In genomic region chr9:107235765-107236442, GRCh38 we compare ENCODE assay signal across 26 cellular contexts. TPM values are rescaled to one million over a fixed set of nuclear protein-coding genes. Genes with fewer than 3 reads are reported as not detected.
A peak's percentile ranks its signal among the peaks of the same experiment; 100 is the strongest.
DNase-seq lines count a peak whose midpoint lies in the region; ATAC-seq, FAIRE-seq and TF ChIP-seq lines count a peak whose summit lies in the region.
"Had no signal": no experiment of that assay in that cellular context is flagged by ENCODE, and none has a peak within 500 bp of the region (broad histone marks: within the 10 kb centered on the region; RNA-seq: fewer than 3 reads in every experiment).

No MANE protein-coding gene starts in this region.

- no peaks in the 10 kb centered on the region for H3K36me3 ChIP-seq in liver (ENCODE audit: control insufficient read depth in 4 of 4, insufficient read depth in 3 of 4, low read depth in 1 of 4, low read length in 3 of 4)
- no peaks in the 10 kb centered on the region for H3K36me3 ChIP-seq in HepG2 (replicated peaks in 1 of 2; ENCODE audit: control insufficient read depth in 1 of 2, insufficient read depth in 2 of 2, low read length in 2 of 2)
- no peaks in the 10 kb centered on the region for H3K36me3 ChIP-seq in PC-9 (ENCODE audit: low read depth)
- H3K36me3 ChIP-seq in right lobe of liver = no peaks in the 10 kb centered on the region
- H3K36me3 ChIP-seq: BLaER1 treated with 17β-estradiol and CSF1 and Interleukin-3, amounts not matched to agents 10 nM and 100 nM had no signal

- H3K4me1 ChIP-seq in liver (ENCODE audit: control insufficient read depth in 4 of 4, insufficient read depth in 4 of 4, low read length in 3 of 4) (peaks cover 2 to 16% (median 12%) of the 10 kb centered on the region in 4 donors), HepG2 (ENCODE audit: insufficient read depth, low read length) (no peaks in the 10 kb centered on the region), PC-9 (replicated peaks; ENCODE audit: insufficient read depth) (peaks cover 13% of the 10 kb centered on the region), right lobe of liver (peaks cover 0 to 16% (median 7%) of the 10 kb centered on the region in 4 donors)
- H3K4me1 ChIP-seq: A549; BLaER1 treated with 17β-estradiol and CSF1 and Interleukin-3, amounts not matched to agents 10 nM and 100 nM had no signal

- H3K9ac ChIP-seq in liver (ENCODE audit: low read depth in 1 of 2, low read length in 2 of 2) (no peak overlapping the region), HepG2 (ENCODE audit: insufficient read depth, low read depth, low read length) (no peak overlapping the region)
- H3K9ac ChIP-seq: BLaER1 treated with 17β-estradiol and CSF1 and Interleukin-3, amounts not matched to agents 10 nM and 100 nM had no signal

- in situ Hi-C loops in HepG2 (cut with HindIII; ENCODE audit: extremely low pct_ligation_motif_present, low pct_unique_long_range_greater_than_20kb) = no loop called here

- no peak for DNase-seq in HepG2 (ENCODE audit: low spot score)
- DNase-seq in PC-9 = no peak
- DNase-seq in right lobe of liver = no peak
- DNase-seq in lower leg skin (ENCODE audit: low spot score in 2 of 2) = no peak
- no peak for DNase-seq in progenitor cell of endocrine pancreas (ENCODE audit: low spot score, unreplicated experiment)
- DNase-seq: AML-193; CD4-positive, alpha-beta T cell; CD8-positive, alpha-beta T cell; DMS 273 treated with DMSO at 0.1 percent for 48 hours; DMS153; DMS53; DMS79; DND-41; EL; GDM1 had no signal

- intact Hi-C loops in HepG2 (cut with micrococcal nuclease; ENCODE audit: unreplicated experiment) (no loop called here), PC-9 (cut with micrococcal nuclease; ENCODE audit: unreplicated experiment) (no loop called here), right lobe of liver (cut with DNase I) (loop anchor here in 1 of 2 donors (5.0 kb wide), 1 partner anchor 106 kb away; no protein-coding TSS in a partner anchor), lower leg skin (cut with DNase I; ENCODE audit: low total_unique reads) (no loop called here)

- no peaks in the 10 kb centered on the region for H3K9me3 ChIP-seq in liver (ENCODE audit: control insufficient read depth in 4 of 4, low read length in 3 of 4)
- H3K9me3 ChIP-seq in HepG2 (ENCODE audit: low read length) = no peaks in the 10 kb centered on the region
- H3K9me3 ChIP-seq in PC-9 (ENCODE audit: insufficient read depth, low read depth) = no peaks in the 10 kb centered on the region
- no peaks in the 10 kb centered on the region for H3K9me3 ChIP-seq in right lobe of liver
- H3K9me3 ChIP-seq: A549; BLaER1 treated with 17β-estradiol and CSF1 and Interleukin-3, amounts not matched to agents 10 nM and 100 nM had no signal

- H3K27ac ChIP-seq in liver (ENCODE audit: low read depth in 1 of 2, low read length in 2 of 2) (no peak overlapping the region), HepG2 (ENCODE audit: extremely low read length, insufficient read depth, low read length) (no peak overlapping the region), PC-9 (no peak overlapping the region), right lobe of liver (peak overlapping the region in 2 of 3 donors; percentile 5 to 9)
- H3K27ac ChIP-seq: 22Rv1; A549; BLaER1 treated with 17β-estradiol and CSF1 and Interleukin-3, amounts not matched to agents 10 nM and 100 nM; C4-2B had no signal

- no peak overlapping the region for H3K4me2 ChIP-seq in HepG2 (ENCODE audit: low read depth, low read length)
- H3K4me2 ChIP-seq in PC-9 = 0 out of 2 replicates have a peak overlapping the region, but pooled peaks have one; percentile 32
- H3K4me2 ChIP-seq: A549; BLaER1 treated with 17β-estradiol and CSF1 and Interleukin-3, amounts not matched to agents 10 nM and 100 nM had no signal

- no TSS peak for BruUV-seq in HepG2 (replicated peaks; lab: Mats Ljungman, UMichigan)
- no TSS peak for BruUV-seq in PC-9 (replicated peaks; lab: Mats Ljungman, UMichigan)

- no peaks in the 10 kb centered on the region for H3K36me3 Mint-ChIP-seq in progenitor cell of endocrine pancreas (ENCODE audit: insufficient read depth)
- H3K36me3 Mint-ChIP-seq: CD8-positive, alpha-beta T cell had no signal

- H2AFZ ChIP-seq in HepG2 (ENCODE audit: low read length) = no peak overlapping the region
- H2AFZ ChIP-seq in PC-9 = no peak overlapping the region

- TF ChIP-seq POLR2A in HepG2 (IDR thresholded peaks at IDR 0.05; ENCODE audit: insufficient read depth in 1 of 2, low read depth in 2 of 2, low read length in 2 of 2) (no peak), right lobe of liver (IDR thresholded peaks at IDR 0.05) (no peak), lower leg skin (IDR thresholded peaks at IDR 0.05) (no peak)

- no peaks in the 10 kb centered on the region for H3K4me1 Mint-ChIP-seq in progenitor cell of endocrine pancreas (ENCODE audit: low read depth)

- TF ChIP-seq RAD21 in liver (IDR thresholded peaks at IDR 0.05) (peak in 1 of 2 donors; percentile 34), HepG2 (CRISPR knock-in tag; IDR thresholded peaks at IDR 0.05) (no peak)

- H3K4me3 ChIP-seq in liver (ENCODE audit: low read depth in 1 of 3, low read length in 3 of 3) (no peak overlapping the region), HepG2 (replicated peaks in 1 of 3; ENCODE audit: insufficient read depth in 1 of 3, low read depth in 2 of 3, low read length in 3 of 3) (no peak overlapping the region), PC-9 (no peak overlapping the region), right lobe of liver (no peak overlapping the region), lower leg skin (ENCODE audit: low read depth, poor library complexity, severe bottlenecking) (no peak overlapping the region)
- H3K4me3 ChIP-seq: A549; BLaER1 treated with 17β-estradiol and CSF1 and Interleukin-3, amounts not matched to agents 10 nM and 100 nM; GM12878 had no signal

- no peak overlapping the region for H3K27ac Mint-ChIP-seq in progenitor cell of endocrine pancreas
- H3K27ac Mint-ChIP-seq: B cell; CD4-positive, alpha-beta T cell; CD8-positive, alpha-beta T cell had no signal

- H3K79me2 ChIP-seq in HepG2 (ENCODE audit: insufficient read depth, low read length) = no peaks in the 10 kb centered on the region
- H3K79me2 ChIP-seq in PC-9 (ENCODE audit: low read depth) = no peaks in the 10 kb centered on the region

- no peaks in the 10 kb centered on the region for H3F3A ChIP-seq in PC-9 (ENCODE audit: insufficient read depth, low read depth)

- H4K20me1 ChIP-seq in HepG2 (ENCODE audit: insufficient read depth, low read length) (no peaks in the 10 kb centered on the region), PC-9 (ENCODE audit: insufficient read depth) (no peaks in the 10 kb centered on the region)
- H4K20me1 ChIP-seq: BLaER1 treated with 17β-estradiol and CSF1 and Interleukin-3, amounts not matched to agents 10 nM and 100 nM had no signal

- 52% methylated on average over 3 of the region's 3 CpGs for WGBS in liver
- WGBS in HepG2 (ENCODE audit: low lambda C conversion rate) = 53% methylated on average over 3 of the region's 3 CpGs
- 55% methylated on average over 3 of the region's 3 CpGs for WGBS in right lobe of liver (ENCODE audit: insufficient coverage, low coverage, low lambda C conversion rate, missing lambda C conversion rate)
- 71 to 89% methylated on average over 3 of the region's 3 CpGs for WGBS in lower leg skin, 2 donors

- no peaks in the 10 kb centered on the region for H3K9me3 Mint-ChIP-seq in progenitor cell of endocrine pancreas (ENCODE audit: low read depth)
- H3K9me3 Mint-ChIP-seq: CD4-positive, alpha-beta T cell; CD8-positive, alpha-beta T cell had no signal

- H3K27me3 Mint-ChIP-seq in progenitor cell of endocrine pancreas = no peaks in the 10 kb centered on the region

- no peak for TF ChIP-seq EP300 in HepG2 (IDR thresholded peaks at IDR 0.05; ENCODE audit: low read depth in 2 of 2, low read length in 2 of 2)
- no peak for TF ChIP-seq EP300 in HepG2 (CRISPR knock-in tag; IDR thresholded peaks at IDR 0.05; ENCODE audit: borderline replicate concordance)

- no peaks in the 10 kb centered on the region for H3K9me2 ChIP-seq in PC-9 (ENCODE audit: insufficient read depth)

- CTCF ChIA-PET in HepG2 (lab: Yijun Ruan, JAX; ENCODE audit: low intra/inter-chr PET ratio, low total read pairs) = no interaction called here
- CTCF ChIA-PET in PC-9 (lab: Charles Lee) = no interaction called here

- ATAC-seq in HepG2 (no peak), right lobe of liver (peak; percentile 57 to 66 (median 59)), HG02623 (IDR thresholded peaks at IDR 0.05; ENCODE audit: unreplicated experiment) (no peak)
- ATAC-seq: A549; CD8-positive, alpha-beta T cell; GM12878 had no signal

- H3K27me3 ChIP-seq in liver (ENCODE audit: control insufficient read depth in 4 of 4, insufficient read depth in 4 of 4, low read length in 3 of 4) = no peaks in the 10 kb centered on the region
- no peaks in the 10 kb centered on the region for H3K27me3 ChIP-seq in HepG2 (ENCODE audit: control insufficient read depth in 1 of 2, insufficient read depth in 2 of 2, low read length in 2 of 2)
- H3K27me3 ChIP-seq in PC-9 (ENCODE audit: insufficient read depth, low read depth) = no peaks in the 10 kb centered on the region
- H3K27me3 ChIP-seq in right lobe of liver = no peaks in the 10 kb centered on the region
- H3K27me3 ChIP-seq: BLaER1 treated with 17β-estradiol and CSF1 and Interleukin-3, amounts not matched to agents 10 nM and 100 nM had no signal

- no peak overlapping the region for H3K4me3 Mint-ChIP-seq in progenitor cell of endocrine pancreas (ENCODE audit: low read depth)
- H3K4me3 Mint-ChIP-seq: B cell; CD4-positive, alpha-beta T cell; CD8-positive, alpha-beta T cell had no signal

- FAIRE-seq in HepG2 (lab: Jason Lieb, UNC) = no peak
- FAIRE-seq: A549, GM12878, GM12892, GM18507, GM19239 had no signal

- TF ChIP-seq CTCF in liver (IDR thresholded peaks at IDR 0.05; ENCODE audit: low read depth, low read length, missing input control) = no peak
- no peak for TF ChIP-seq CTCF in HepG2 (CRISPR knock-in tag; IDR thresholded peaks at IDR 0.05)
- no peak for TF ChIP-seq CTCF in PC-9 (conservative IDR thresholded peaks at IDR 0.05)
- no peak for TF ChIP-seq CTCF in right lobe of liver (IDR thresholded peaks at IDR 0.05)
- no peak for TF ChIP-seq CTCF in lower leg skin (IDR thresholded peaks at IDR 0.05)
- TF ChIP-seq CTCF in progenitor cell of endocrine pancreas (IDR thresholded peaks at IDR 0.05; ENCODE audit: unreplicated experiment) = no peak

- POLR2A ChIA-PET in HepG2 (lab: Yijun Ruan, JAX) (no interaction called here), PC-9 (lab: Charles Lee; ENCODE audit: unreplicated experiment) (no interaction called here)

RNA-seq across cellular contexts. Expression of gene RAD23B, which starts 47.2 kb away (rescaled TPM):
- total RNA-seq in liver = 100 to 1,000 TPM in 1 of 2 donors, 10 to 100 TPM in 1; 66.4 to 101 TPM
- polyA plus RNA-seq in liver = 10 to 100 TPM; 13.6 to 56.8 TPM
- total RNA-seq in HepG2 (2016; rRNA removed; fragmentation: Illumina TruSeq; extraction: Trizol) = 133 and 159 TPM in 2 replicates
- 59.7 and 60.0 TPM in 2 replicates for total RNA-seq in HepG2 (2016; cell fraction: cytosol; rRNA removed; fragmentation: Illumina TruSeq; extraction: Trizol; ENCODE audit: low read depth)
- 128 and 156 TPM in 2 replicates for total RNA-seq in HepG2 (2016; cell fraction: insoluble cytoplasmic fraction; rRNA removed; fragmentation: Illumina TruSeq; extraction: Trizol)
- total RNA-seq in HepG2 (2016; cell fraction: membrane; rRNA removed; fragmentation: Illumina TruSeq; extraction: Trizol) = 120 and 126 TPM in 2 replicates
- total RNA-seq in HepG2 (2016; cell fraction: nucleus; rRNA removed; fragmentation: Illumina TruSeq; extraction: Trizol) = 62.9 and 65.9 TPM in 2 replicates
- polyA plus RNA-seq in HepG2 (2011; rRNA removed) = 156 and 162 TPM in 2 replicates
- 93.8 and 114 TPM in 2 replicates for polyA plus RNA-seq in HepG2 (2011; cell fraction: cytosol; rRNA removed)
- 25.3 and 25.6 TPM in 2 replicates for polyA plus RNA-seq in HepG2 (2011; cell fraction: nucleus; rRNA removed)
- 90.7 and 110 TPM in 2 replicates for polyA plus RNA-seq in HepG2 (2012)
- 26.3 and 31.4 TPM in 2 replicates for polyA plus RNA-seq in HepG2 (2016; cell fraction: cytosol; fragmentation: Illumina TruSeq; extraction: Trizol; ENCODE audit: low read depth)
- polyA plus RNA-seq in HepG2 (2016; cell fraction: insoluble cytoplasmic fraction; fragmentation: Illumina TruSeq; extraction: Trizol; ENCODE audit: low read depth) = 185 and 198 TPM in 2 replicates
- polyA plus RNA-seq in HepG2 (2016; cell fraction: membrane; fragmentation: Illumina TruSeq; extraction: Trizol; ENCODE audit: low read depth) = 79.8 and 80.6 TPM in 2 replicates
- polyA plus RNA-seq in HepG2 (2016; cell fraction: nucleus; fragmentation: Illumina TruSeq; extraction: Trizol; ENCODE audit: insufficient read depth, low read depth) = 67.0 and 71.9 TPM in 2 replicates
- polyA minus RNA-seq in HepG2 (2011; rRNA and poly(A)+ RNA removed; ENCODE audit: low replicate concordance) = 270 and 278 TPM in 2 replicates
- polyA minus RNA-seq in HepG2 (2011; cell fraction: cytosol; rRNA and poly(A)+ RNA removed) = 139 and 149 TPM in 2 replicates
- 85.5 and 87.8 TPM in 2 replicates for polyA minus RNA-seq in HepG2 (2011; cell fraction: nucleus; rRNA and poly(A)+ RNA removed)
- 164 and 176 TPM in 2 replicates for total RNA-seq in PC-9 (2021)
- total RNA-seq in right lobe of liver = 100 to 1,000 TPM in 2 of 6 experiments, 10 to 100 TPM in 4; 86.9 to 110 (median 99.1) TPM
- total RNA-seq in lower leg skin = 100 to 1,000 TPM in 3 of 4 donors, 10 to 100 TPM in 1; 88.6 to 136 (median 114) TPM
- 153 and 171 TPM in 2 replicates for total RNA-seq in progenitor cell of endocrine pancreas

Comparison
In these comparisons a context has a peak if more than half of its experiments do, and no peak if none do; other contexts are left out.
1. H3K27ac ChIP-seq: peak in right lobe of liver (2 of 3); none in liver (0 of 2), HepG2 (single experiment) and PC-9 (single experiment).
2. ATAC-seq: peak in right lobe of liver (4 of 4); none in HepG2 (single experiment) and HG02623 (single experiment).